Comparison of ENCODE assay signal across 15 cellular contexts in the genomic region with DNA sequence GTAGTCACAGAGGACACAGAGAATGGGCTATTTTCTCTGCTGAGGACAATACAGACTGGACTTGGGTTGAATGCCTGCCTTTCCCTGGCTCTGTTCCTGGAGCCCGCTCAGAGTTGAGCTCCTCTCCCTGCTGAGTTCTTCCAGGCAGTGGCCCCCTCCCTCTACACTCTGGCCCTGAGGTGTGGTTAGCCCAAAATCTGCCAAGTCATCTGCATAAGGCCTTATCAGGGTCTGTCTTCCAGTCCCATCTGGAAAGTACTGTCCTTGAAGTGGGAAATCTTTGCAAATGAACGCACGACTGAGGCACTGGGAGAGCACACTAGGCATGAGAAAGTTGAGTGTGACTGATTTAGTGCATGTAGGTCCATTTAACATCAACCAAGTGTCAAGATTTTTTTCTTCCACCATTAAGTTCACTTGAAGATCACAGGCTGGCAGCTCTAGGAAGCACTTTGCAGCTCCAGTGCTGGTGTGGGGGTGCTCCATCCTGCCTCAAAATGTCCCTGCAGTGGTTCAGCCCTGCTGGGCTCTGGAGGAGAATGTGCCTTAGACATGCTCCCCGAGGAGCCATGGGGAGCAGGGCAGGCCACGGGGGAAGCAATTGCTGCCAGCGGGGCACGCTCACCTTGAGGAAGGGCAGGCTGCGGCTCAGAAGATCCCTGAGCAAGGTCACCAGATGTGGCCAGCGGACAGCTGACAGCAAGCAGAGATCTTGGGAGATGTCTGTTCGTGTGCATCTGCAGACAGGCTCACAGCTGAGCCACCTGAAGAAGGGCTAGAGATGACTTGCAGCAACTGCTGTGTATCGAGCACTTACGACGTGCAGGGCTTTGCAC. TPM values are rescaled to one million over a fixed set of nuclear protein-coding genes. Genes with fewer than 3 reads are reported as not detected.
DNase-seq lines count a peak whose midpoint lies in the region; ATAC-seq, FAIRE-seq and TF ChIP-seq lines count a peak whose summit lies in the region.
"Had no signal": no experiment of that assay in that cellular context is flagged by ENCODE, and none has a peak within 500 bp of the region (broad histone marks: within the 10 kb centered on the region; RNA-seq: fewer than 3 reads in every experiment).

No MANE protein-coding gene starts in this region.

- peaks cover 6% of the 10 kb centered on the region; the same call in 1 of the 2 replicates for H4K20me1 ChIP-seq in Karpas-422 (ENCODE audit: insufficient read depth, low read depth, low read length)

- peak overlapping the region; percentile 44 for H3K4me3 Mint-ChIP-seq in stimulated activated memory B cell treated with anti-CD40 and anti-IgM and Interleukin-4, amounts not matched to agents 10 μg/mL and 1 μg/mL and 100 μg/mL, for 72 hours

- H3K27ac ChIP-seq in Karpas-422 (ENCODE audit: low read length) (no peak overlapping the region), upper lobe of right lung (no peak overlapping the region)
- H3K27ac ChIP-seq: foreskin keratinocyte, prostate gland had no signal

- no peak overlapping the region for H3K9ac ChIP-seq in Karpas-422 (ENCODE audit: low read length)

- TF ChIP-seq CTCF in upper lobe of right lung (IDR thresholded peaks at IDR 0.05) (no peak), D721Med (IDR thresholded peaks at IDR 0.05; ENCODE audit: insufficient read depth, missing control alignments) (no peak)

- FAIRE-seq in D721Med (lab: Jason Lieb, UNC) = no peak

- no peaks in the 10 kb centered on the region for H3K36me3 Mint-ChIP-seq in stimulated activated memory B cell treated with anti-CD40 and anti-IgM and Interleukin-4, amounts not matched to agents 10 μg/mL and 1 μg/mL and 100 μg/mL, for 72 hours
- H3K36me3 Mint-ChIP-seq: T-cell had no signal

- H3K9me3 Mint-ChIP-seq in stimulated activated memory B cell treated with anti-CD40 and anti-IgM and Interleukin-4, amounts not matched to agents 10 μg/mL and 1 μg/mL and 100 μg/mL, for 72 hours = no peaks in the 10 kb centered on the region
- H3K9me3 Mint-ChIP-seq: T-cell had no signal

- DNase-seq in left cardiac atrium = no peak
- DNase-seq in cardiac septum (ENCODE audit: low spot score) = no peak
- no peak for DNase-seq in Karpas-422
- DNase-seq in cerebellar cortex (ENCODE audit: low spot score) = peak; percentile 60
- DNase-seq in upper lobe of right lung = no peak
- no peak for DNase-seq in D721Med (ENCODE audit: insufficient read length, low spot score)
- DNase-seq: activated CD4-positive, alpha-beta T cell treated with anti-CD3 and anti-CD28 coated beads, Interleukin-2, amount 50 U/mL, for 1 hour; activated effector memory CD4-positive, alpha-beta T cell treated with Interleukin-2 at 50 U/mL for 16 hours; effector memory CD4-positive, alpha-beta T cell; foreskin keratinocyte; NCI-H2107 had no signal

- peak; percentile 25 to 42 for ATAC-seq in left cardiac atrium
- no peak for ATAC-seq in stimulated activated memory B cell treated with anti-CD40 and anti-IgM and Interleukin-4, amounts not matched to agents 10 μg/mL and 1 μg/mL and 100 μg/mL, for 72 hours
- no peak for ATAC-seq in HG03045 (IDR thresholded peaks at IDR 0.05; ENCODE audit: unreplicated experiment)
- no peak for ATAC-seq in upper lobe of right lung
- ATAC-seq: foreskin keratinocyte, T-cell had no signal

- H2AFZ ChIP-seq in Karpas-422 (ENCODE audit: low read length) = no peak overlapping the region

- no peak overlapping the region for H3K4me3 ChIP-seq in Karpas-422 (ENCODE audit: low read length)
- H3K4me3 ChIP-seq in upper lobe of right lung = no peak overlapping the region
- H3K4me3 ChIP-seq: prostate gland had no signal

- H3K79me2 ChIP-seq in Karpas-422 (ENCODE audit: low read length) = no peaks in the 10 kb centered on the region

- H3K9me3 ChIP-seq in Karpas-422 (ENCODE audit: low read length) (no peaks in the 10 kb centered on the region), upper lobe of right lung (no peaks in the 10 kb centered on the region)
- H3K9me3 ChIP-seq: prostate gland had no signal

- no peaks in the 10 kb centered on the region for H3K27me3 Mint-ChIP-seq in stimulated activated memory B cell treated with anti-CD40 and anti-IgM and Interleukin-4, amounts not matched to agents 10 μg/mL and 1 μg/mL and 100 μg/mL, for 72 hours

- H3K4me1 ChIP-seq in Karpas-422 (ENCODE audit: low read length) (peaks cover 46% of the 10 kb centered on the region), upper lobe of right lung (peaks cover 53% of the 10 kb centered on the region)
- H3K4me1 ChIP-seq: prostate gland had no signal

- H3K9me2 ChIP-seq in Karpas-422 (replicated peaks; ENCODE audit: insufficient read depth, low read length) = no peaks in the 10 kb centered on the region

- H3K4me2 ChIP-seq in Karpas-422 (ENCODE audit: low read depth, low read length, poor library complexity, severe bottlenecking) = peak overlapping the region; percentile 61

- H3K4me1 Mint-ChIP-seq in stimulated activated memory B cell treated with anti-CD40 and anti-IgM and Interleukin-4, amounts not matched to agents 10 μg/mL and 1 μg/mL and 100 μg/mL, for 72 hours = peaks cover 92% of the 10 kb centered on the region

- H3K36me3 ChIP-seq in Karpas-422 (ENCODE audit: insufficient read depth, low read length) (no peaks in the 10 kb centered on the region), upper lobe of right lung (no peaks in the 10 kb centered on the region)
- H3K36me3 ChIP-seq: prostate gland had no signal

- peaks cover 3% of the 10 kb centered on the region; the same call in 1 of the 2 replicates for H3K27me3 ChIP-seq in Karpas-422 (ENCODE audit: low read length)
- H3K27me3 ChIP-seq in upper lobe of right lung = no peaks in the 10 kb centered on the region
- H3K27me3 ChIP-seq: foreskin keratinocyte had no signal

- intact Hi-C loops in left cardiac atrium (cut with DNase I) = no loop called here
- intact Hi-C loops in cardiac septum (cut with DNase I) = no loop called here
- intact Hi-C loops in upper lobe of right lung (cut with DNase I) = no loop called here

- H3K27ac Mint-ChIP-seq in stimulated activated memory B cell treated with anti-CD40 and anti-IgM and Interleukin-4, amounts not matched to agents 10 μg/mL and 1 μg/mL and 100 μg/mL, for 72 hours = peak overlapping the region; percentile 100

RNA-seq across cellular contexts. Expression of a gene that starts 41.5 kb away (rescaled TPM):
- total RNA-seq in left cardiac atrium (10 to 100 TPM; 15.7 to 25.0 TPM), cardiac septum (20.5 TPM), upper lobe of right lung (32.0 TPM)
- 5.3 and 9.9 TPM in 2 replicates for total RNA-seq in Karpas-422 (2014; rRNA removed; shearing (Covaris generic); ENCODE audit: low replicate concordance)

Comparison
In these comparisons a context has a peak if more than half of its experiments do, and no peak if none do; other contexts are left out.
1. ATAC-seq: peak in left cardiac atrium (2 of 2); none in stimulated activated memory B cell treated with anti-CD40 and anti-IgM and Interleukin-4, amounts not matched to agents 10 μg/mL and 1 μg/mL and 100 μg/mL, for 72 hours (single experiment), HG03045 (single experiment) and upper lobe of right lung (single experiment).